In genomic region chr9:136410500-136411287, GRCh38 we compare ENCODE assay signal across 8 cellular contexts. TPM values are rescaled to one million over a fixed set of nuclear protein-coding genes. Genes with fewer than 3 reads are reported as not detected.
A peak's percentile ranks its signal among the peaks of the same experiment; 100 is the strongest.
DNase-seq lines count a peak whose midpoint lies in the region; ATAC-seq, FAIRE-seq and TF ChIP-seq lines count a peak whose summit lies in the region.

A gene with protein sequence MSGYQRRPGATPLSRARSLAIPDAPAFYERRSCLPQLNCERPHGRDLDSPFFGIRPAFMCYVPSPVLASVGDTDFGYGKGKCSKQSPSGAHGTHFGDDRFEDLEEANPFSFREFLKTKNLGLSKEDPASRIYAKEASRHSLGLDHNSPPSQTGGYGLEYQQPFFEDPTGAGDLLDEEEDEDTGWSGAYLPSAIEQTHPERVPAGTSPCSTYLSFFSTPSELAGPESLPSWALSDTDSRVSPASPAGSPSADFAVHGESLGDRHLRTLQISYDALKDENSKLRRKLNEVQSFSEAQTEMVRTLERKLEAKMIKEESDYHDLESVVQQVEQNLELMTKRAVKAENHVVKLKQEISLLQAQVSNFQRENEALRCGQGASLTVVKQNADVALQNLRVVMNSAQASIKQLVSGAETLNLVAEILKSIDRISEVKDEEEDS (minus strand): TSS chr9:136410614. CDS start chr9:136410397, 217 bp downstream.
PMPCA (plus strand) TSS chr9:136410658; CDS start chr9:136410669, 11 bp downstream.

- no peak for TF ChIP-seq CTCF in fibroblast of villous mesenchyme (IDR thresholded peaks at IDR 0.05; ENCODE audit: insufficient read depth, low read depth, low read length)
- TF ChIP-seq CTCF in nephron progenitor cell (IDR thresholded peaks at IDR 0.05), result no peak

- peak within 1 kb of the TSS; percentile 97 for H3K4me3 Mint-ChIP-seq in nephron progenitor cell

- no peaks in the 10 kb centered on the region for H3K9me3 Mint-ChIP-seq in nephron progenitor cell

- peak; percentile 59 for ATAC-seq in stimulated activated naive CD8-positive, alpha-beta T cell treated with anti-CD3 and anti-CD28 coated beads, Interleukin-15, Interleukin-2, amounts not matched to agents 100 U/mL and 50 U/mL, for 24 hours

- peaks cover 45% of the 10 kb centered on the region for H3K36me3 Mint-ChIP-seq in nephron progenitor cell (ENCODE audit: low read depth)

- peaks cover 5% of the 10 kb centered on the region for H3K27me3 Mint-ChIP-seq in nephron progenitor cell (ENCODE audit: low read depth, poor library complexity)

- H3K4me1 Mint-ChIP-seq in nephron progenitor cell, result peaks cover 38% of the 10 kb centered on the region

- DNase-seq in Daoy (ENCODE audit: low read depth) (peak; percentile 98), H54 (ENCODE audit: insufficient read length, low spot score) (peak; percentile 99), M059J (ENCODE audit: low read depth) (peak; percentile 87), SIG-M5 treated with dmso at 0.1 percent for 504 hours (lab: John Stamatoyannopoulos, UW; ENCODE audit: unreplicated experiment) (peak; percentile 81), activated gamma-delta T cell (lab: John Stamatoyannopoulos, UW) (peak; percentile 87), fibroblast of villous mesenchyme (ENCODE audit: low read depth) (peak; percentile 90), nephron progenitor cell (peak; percentile 97)
- peak; percentile 98 for DNase-seq in stimulated activated naive CD8-positive, alpha-beta T cell treated with anti-CD3 and anti-CD28 coated beads, Interleukin-15, Interleukin-2, amounts not matched to agents 100 U/mL and 50 U/mL, for 24 hours

- H3K4me3 ChIP-seq in fibroblast of villous mesenchyme (ENCODE audit: low read depth, low read length), result peak within 1 kb of the TSS; percentile 98

- TF ChIP-seq POLR2A in H54 (IDR thresholded peaks at IDR 0.05; ENCODE audit: low read depth, low read length), result peak; percentile 98

- peak within 1 kb of the TSS; percentile 87 for H3K27ac Mint-ChIP-seq in nephron progenitor cell

- FAIRE-seq in H54 (lab: Jason Lieb, UNC), result no peak

RNA-seq across cellular contexts. Expression of the first gene that starts in this region (rescaled TPM):
- 85.3 and 88.0 TPM in 2 replicates for total RNA-seq in Daoy (2014; rRNA removed; shearing (Covaris generic))
- 42.3 and 64.2 TPM in 2 replicates for total RNA-seq in M059J (2014; rRNA removed; shearing (Covaris generic))
- 34.5 and 40.3 TPM in 2 replicates for total RNA-seq in fibroblast of villous mesenchyme

RNA-seq across cellular contexts. Expression of gene PMPCA, which starts in this region (rescaled TPM):
- 85.3 and 129 TPM in 2 replicates for total RNA-seq in Daoy (2014; rRNA removed; shearing (Covaris generic))
- total RNA-seq in M059J (2014; rRNA removed; shearing (Covaris generic)), result 41.4 and 88.7 TPM in 2 replicates
- 45.1 and 48.8 TPM in 2 replicates for total RNA-seq in fibroblast of villous mesenchyme

Comparison
In these comparisons a context has a peak if more than half of its experiments do, and no peak if none do; other contexts are left out.
1. Peak in every context shown above with its lines: DNase-seq, ATAC-seq and H3K4me3 ChIP-seq.